10 cellular contexts compared by ENCODE assay signal in genomic region chr12:12533238-12533829, GRCh38. TPM values are rescaled to one million over a fixed set of nuclear protein-coding genes. Genes with fewer than 3 reads are reported as not detected.
DNase-seq lines count a peak whose midpoint lies in the region; ATAC-seq, FAIRE-seq and TF ChIP-seq lines count a peak whose summit lies in the region.
"Had no signal": no experiment of that assay in that cellular context is flagged by ENCODE, and none has a peak within 500 bp of the region (broad histone marks: within the 10 kb centered on the region; RNA-seq: fewer than 3 reads in every experiment).

No MANE protein-coding gene starts in this region.

- H3K4me2 ChIP-seq in HepG2 (ENCODE audit: low read depth, low read length) = peak overlapping the region; percentile 23; the same call in 1 of the 2 replicates

- no peak for TF ChIP-seq POLR2A in HepG2 (IDR thresholded peaks at IDR 0.05; ENCODE audit: insufficient read depth in 1 of 2, low read depth in 2 of 2, low read length in 2 of 2)

- POLR2A ChIA-PET in HepG2 (lab: Yijun Ruan, JAX) = interaction anchor here (0.6 to 1.1 kb wide), 2 partner anchors 18 to 21 kb away, joined by 3 to 4 read pairs; no protein-coding TSS in a partner anchor

- FAIRE-seq in HepG2 (lab: Jason Lieb, UNC) = no peak
- FAIRE-seq: GM19239 had no signal

- CTCF ChIA-PET in HepG2 (lab: Yijun Ruan, JAX; ENCODE audit: low intra/inter-chr PET ratio, low total read pairs) = no interaction called here

- 76% methylated on average over 4 of the region's 6 CpGs for WGBS in HepG2 (ENCODE audit: low lambda C conversion rate)

- peaks cover 80% of the 10 kb centered on the region for H3K4me1 ChIP-seq in HepG2 (ENCODE audit: insufficient read depth, low read length)

- peaks cover 20% of the 10 kb centered on the region for H4K20me1 ChIP-seq in HepG2 (ENCODE audit: insufficient read depth, low read length)

- in situ Hi-C loops in HepG2 (cut with HindIII; ENCODE audit: extremely low pct_ligation_motif_present, low pct_unique_long_range_greater_than_20kb) = no loop called here
- in situ Hi-C loops in GM13976 (cut with MboI; ENCODE audit: low sequenced_read_pairs, unreplicated experiment) = no loop called here

- H3K4me3 ChIP-seq in HepG2 (replicated peaks in 1 of 3; ENCODE audit: insufficient read depth in 1 of 3, low read depth in 2 of 3, low read length in 3 of 3) = no peak overlapping the region

- no peak overlapping the region for H3K9ac ChIP-seq in HepG2 (ENCODE audit: insufficient read depth, low read depth, low read length)

- intact Hi-C loops in HepG2 (cut with micrococcal nuclease; ENCODE audit: unreplicated experiment) = no loop called here

- H3K36me3 ChIP-seq in HepG2 (replicated peaks in 1 of 2; ENCODE audit: control insufficient read depth in 1 of 2, insufficient read depth in 2 of 2, low read length in 2 of 2) = peaks cover 2 to 18% of the 10 kb centered on the region in 2 experiments; a peak in 4 of 5 replicates

- peaks cover 59% of the 10 kb centered on the region for H3K4me1 Mint-ChIP-seq in activated T-cell treated with anti-CD3 and anti-CD28 coated beads, Interleukin-2, amount 50 U/mL, for 24 hours (ENCODE audit: low read depth)
- peaks cover 42% of the 10 kb centered on the region for H3K4me1 Mint-ChIP-seq in activated T-cell treated with anti-CD3 and anti-CD28 coated beads, Interleukin-2, amount 50 U/mL, for 4 hours (ENCODE audit: low read depth)
- H3K4me1 Mint-ChIP-seq in type B pancreatic cell (ENCODE audit: unreplicated experiment) = peaks cover 9% of the 10 kb centered on the region

- H3K27ac Mint-ChIP-seq in activated T-cell treated with anti-CD3 and anti-CD28 coated beads, Interleukin-2, amount 50 U/mL, for 24 hours = peak overlapping the region; percentile 90
- peak overlapping the region; percentile 98 for H3K27ac Mint-ChIP-seq in type B pancreatic cell

- H3K27me3 Mint-ChIP-seq in activated T-cell treated with anti-CD3 and anti-CD28 coated beads, Interleukin-2, amount 50 U/mL, for 24 hours = no peaks in the 10 kb centered on the region
- H3K27me3 Mint-ChIP-seq in activated T-cell treated with anti-CD3 and anti-CD28 coated beads, Interleukin-2, amount 50 U/mL, for 4 hours (ENCODE audit: low read depth) = no peaks in the 10 kb centered on the region
- no peaks in the 10 kb centered on the region for H3K27me3 Mint-ChIP-seq in type B pancreatic cell

- no peak for DNase-seq in activated T-cell treated with anti-CD3 and anti-CD28 coated beads, Interleukin-2, amount 50 U/mL, for 24 hours
- DNase-seq in activated T-cell treated with anti-CD3 and anti-CD28 coated beads, Interleukin-2, amount 50 U/mL, for 4 hours = no peak
- DNase-seq in astrocyte of the hippocampus (ENCODE audit: low read depth, low spot score) = peak; percentile 79
- DNase-seq in HepG2 (ENCODE audit: low spot score) = peak; percentile 32
- no peak for DNase-seq in type B pancreatic cell (ENCODE audit: extremely low spot score, unreplicated experiment)
- no peak for DNase-seq in GM20000 (ENCODE audit: low spot score)
- no peak for DNase-seq in GM13976 (ENCODE audit: low spot score)

- TF ChIP-seq EP300 in HepG2 (IDR thresholded peaks at IDR 0.05; ENCODE audit: low read depth in 2 of 2, low read length in 2 of 2) (no peak), HepG2 (CRISPR knock-in tag; IDR thresholded peaks at IDR 0.05; ENCODE audit: borderline replicate concordance) (no peak)

- H3K4me3 Mint-ChIP-seq in activated T-cell treated with anti-CD3 and anti-CD28 coated beads, Interleukin-2, amount 50 U/mL, for 24 hours = no peak overlapping the region
- no peak overlapping the region for H3K4me3 Mint-ChIP-seq in activated T-cell treated with anti-CD3 and anti-CD28 coated beads, Interleukin-2, amount 50 U/mL, for 4 hours
- H3K4me3 Mint-ChIP-seq in type B pancreatic cell = peak overlapping the region; percentile 54

- H3K79me2 ChIP-seq in HepG2 (ENCODE audit: insufficient read depth, low read length) = peaks cover 77% of the 10 kb centered on the region

- peaks cover 35% of the 10 kb centered on the region for H3K36me3 Mint-ChIP-seq in activated T-cell treated with anti-CD3 and anti-CD28 coated beads, Interleukin-2, amount 50 U/mL, for 24 hours (ENCODE audit: low read depth)
- H3K36me3 Mint-ChIP-seq in activated T-cell treated with anti-CD3 and anti-CD28 coated beads, Interleukin-2, amount 50 U/mL, for 4 hours (ENCODE audit: insufficient read depth) = peaks cover 8% of the 10 kb centered on the region
- peaks cover 30% of the 10 kb centered on the region for H3K36me3 Mint-ChIP-seq in type B pancreatic cell

- H3K27ac ChIP-seq in HepG2 (ENCODE audit: extremely low read length, insufficient read depth, low read length) = peak overlapping the region; percentile 42
- H3K27ac ChIP-seq: C4-2B had no signal

- no peak for ATAC-seq in activated T-cell treated with anti-CD3 and anti-CD28 coated beads, Interleukin-2, amount 50 U/mL, for 4 hours
- ATAC-seq in HepG2 = peak; percentile 67
- ATAC-seq in HG03571 (IDR thresholded peaks at IDR 0.05; ENCODE audit: unreplicated experiment) = no peak

- no peak for TF ChIP-seq RAD21 in HepG2 (CRISPR knock-in tag; IDR thresholded peaks at IDR 0.05)

- H3K9me3 ChIP-seq in HepG2 (ENCODE audit: low read length) = no peaks in the 10 kb centered on the region

- H2AFZ ChIP-seq in HepG2 (ENCODE audit: low read length) = no peak overlapping the region

- BruUV-seq in HepG2 (replicated peaks; lab: Mats Ljungman, UMichigan) = no TSS peak

- H3K27me3 ChIP-seq in HepG2 (ENCODE audit: control insufficient read depth in 1 of 2, insufficient read depth in 2 of 2, low read length in 2 of 2) = no peaks in the 10 kb centered on the region

- TF ChIP-seq CTCF in HepG2 (CRISPR knock-in tag; IDR thresholded peaks at IDR 0.05) = no peak
- no peak for TF ChIP-seq CTCF in type B pancreatic cell (conservative IDR thresholded peaks at IDR 0.05)
- TF ChIP-seq CTCF in GM20000 (IDR thresholded peaks at IDR 0.05; ENCODE audit: extremely low read depth, missing control alignments) = no peak
- no peak for TF ChIP-seq CTCF in GM13976 (IDR thresholded peaks at IDR 0.05; ENCODE audit: borderline replicate concordance, control extremely low read depth, extremely low read depth, insufficient read depth, missing control alignments)

- H3K9me3 Mint-ChIP-seq in activated T-cell treated with anti-CD3 and anti-CD28 coated beads, Interleukin-2, amount 50 U/mL, for 24 hours = peaks cover 2% of the 10 kb centered on the region
- H3K9me3 Mint-ChIP-seq in activated T-cell treated with anti-CD3 and anti-CD28 coated beads, Interleukin-2, amount 50 U/mL, for 4 hours = no peaks in the 10 kb centered on the region
- no peaks in the 10 kb centered on the region for H3K9me3 Mint-ChIP-seq in type B pancreatic cell

TF ChIP-seq in HepG2, 621 proteins besides CTCF, POLR2A, EP300 and RAD21 (continues in another document):
- TF ChIP-seq TEAD3 (CRISPR knock-in tag; optimal IDR thresholded peaks at IDR 0.05; ENCODE audit: borderline replicate concordance) (peak; percentile 77), GATAD2A (CRISPR knock-in tag; IDR thresholded peaks at IDR 0.05) (peak; percentile 29; the same call in 1 of the 2 replicates), SOX5 (CRISPR knock-in tag; IDR thresholded peaks at IDR 0.05; ENCODE audit: borderline replicate concordance) (0 out of 2 replicates have a peak, but pooled peaks have one; percentile 7), MEF2D (CRISPR knock-in tag; IDR thresholded peaks at IDR 0.05) (peak; percentile 78; the same call in 1 of the 2 replicates), SOX13 (IDR thresholded peaks at IDR 0.05) (no peak), SOX13 (CRISPR knock-in tag; conservative IDR thresholded peaks at IDR 0.05 in 1 of 2, IDR thresholded peaks at IDR 0.05 in 1 of 2) (peak in 1 of 2 experiments; percentile 32; a peak in 1 of 4 replicates)

RNA-seq across cellular contexts. Expression of gene DUSP16, which starts 29.3 kb away (rescaled TPM):
- 10 to 100 TPM; 24.0 to 40.8 (median 34.9) TPM for total RNA-seq in activated T-cell treated with anti-CD3 and anti-CD28 coated beads, Interleukin-2, amount 50 U/mL, for 4 hours
- total RNA-seq in HepG2 (2016; rRNA removed; fragmentation: Illumina TruSeq; extraction: Trizol) = 46.6 and 69.1 TPM in 2 replicates
- total RNA-seq in HepG2 (2016; cell fraction: cytosol; rRNA removed; fragmentation: Illumina TruSeq; extraction: Trizol; ENCODE audit: low read depth) = 75.4 and 77.4 TPM in 2 replicates
- 45.6 and 69.2 TPM in 2 replicates for total RNA-seq in HepG2 (2016; cell fraction: insoluble cytoplasmic fraction; rRNA removed; fragmentation: Illumina TruSeq; extraction: Trizol)
- 44.8 and 48.7 TPM in 2 replicates for total RNA-seq in HepG2 (2016; cell fraction: membrane; rRNA removed; fragmentation: Illumina TruSeq; extraction: Trizol)
- total RNA-seq in HepG2 (2016; cell fraction: nucleus; rRNA removed; fragmentation: Illumina TruSeq; extraction: Trizol) = 37.1 and 40.3 TPM in 2 replicates
- polyA plus RNA-seq in HepG2 (2011; rRNA removed) = 33.8 and 45.7 TPM in 2 replicates
- 38.7 and 54.1 TPM in 2 replicates for polyA plus RNA-seq in HepG2 (2011; cell fraction: cytosol; rRNA removed)
- 18.4 and 20.7 TPM in 2 replicates for polyA plus RNA-seq in HepG2 (2011; cell fraction: nucleus; rRNA removed)
- 38.8 and 40.2 TPM in 2 replicates for polyA plus RNA-seq in HepG2 (2012)
- polyA plus RNA-seq in HepG2 (2016; cell fraction: cytosol; fragmentation: Illumina TruSeq; extraction: Trizol; ENCODE audit: low read depth) = 2.3 and 2.6 TPM in 2 replicates
- 45.8 and 48.8 TPM in 2 replicates for polyA plus RNA-seq in HepG2 (2016; cell fraction: insoluble cytoplasmic fraction; fragmentation: Illumina TruSeq; extraction: Trizol; ENCODE audit: low read depth)
- polyA plus RNA-seq in HepG2 (2016; cell fraction: membrane; fragmentation: Illumina TruSeq; extraction: Trizol; ENCODE audit: low read depth) = 11.5 and 13.5 TPM in 2 replicates
- polyA plus RNA-seq in HepG2 (2016; cell fraction: nucleus; fragmentation: Illumina TruSeq; extraction: Trizol; ENCODE audit: insufficient read depth, low read depth) = 29.0 and 30.6 TPM in 2 replicates
- polyA minus RNA-seq in HepG2 (2011; rRNA and poly(A)+ RNA removed; ENCODE audit: low replicate concordance) = 16.0 and 66.0 TPM in 2 replicates
- 50.3 and 55.0 TPM in 2 replicates for polyA minus RNA-seq in HepG2 (2011; cell fraction: cytosol; rRNA and poly(A)+ RNA removed)
- polyA minus RNA-seq in HepG2 (2011; cell fraction: nucleus; rRNA and poly(A)+ RNA removed) = 53.4 and 59.3 TPM in 2 replicates
- total RNA-seq in type B pancreatic cell (ENCODE audit: low replicate concordance) = 52.1 and 240 TPM in 2 replicates

Comparison
In these comparisons a context has a peak if more than half of its experiments do, and no peak if none do; other contexts are left out.
1. DNase-seq: peak in astrocyte of the hippocampus (single experiment) and HepG2 (single experiment); none in activated T-cell treated with anti-CD3 and anti-CD28 coated beads, Interleukin-2, amount 50 U/mL, for 24 hours (single experiment), activated T-cell treated with anti-CD3 and anti-CD28 coated beads, Interleukin-2, amount 50 U/mL, for 4 hours (single experiment), type B pancreatic cell (single experiment), GM20000 (single experiment) and GM13976 (single experiment).